Comparison of ENCODE assay signal across 14 cellular contexts in genomic region chr12:9615420-9616135, GRCh38. TPM values are rescaled to one million over a fixed set of nuclear protein-coding genes. Genes with fewer than 3 reads are reported as not detected.
DNase-seq lines count a peak whose midpoint lies in the region; ATAC-seq and TF ChIP-seq lines count a peak whose summit lies in the region.
"Had no signal": no experiment of that assay in that cellular context is flagged by ENCODE, and none has a peak within 500 bp of the region (broad histone marks: within the 10 kb centered on the region; RNA-seq: fewer than 3 reads in every experiment).

No MANE protein-coding gene starts in this region.

- peak overlapping the region; percentile 67 for H3K4me3 ChIP-seq in Loucy (ENCODE audit: low read length, poor library complexity, severe bottlenecking)
- peak overlapping the region; percentile 13 for H3K4me3 ChIP-seq in thymus (ENCODE audit: low read length)

- TF ChIP-seq CTCF in Loucy (conservative IDR thresholded peaks at IDR 0.05; ENCODE audit: low read length): no peak

- peak overlapping the region; percentile 65 for H3K27ac Mint-ChIP-seq in activated naive CD4-positive, alpha-beta T cell treated with anti-CD3 and anti-CD28 coated beads for 36 hours
- H3K27ac Mint-ChIP-seq in activated naive CD8-positive, alpha-beta T cell treated with anti-CD3 and anti-CD28 coated beads for 36 hours: peak overlapping the region; percentile 65
- H3K27ac Mint-ChIP-seq: endodermal cell had no signal

- H3K4me1 ChIP-seq in Loucy (ENCODE audit: insufficient read depth, low read length, poor library complexity, severe bottlenecking) (peaks cover 32% of the 10 kb centered on the region), thymus (ENCODE audit: control insufficient read depth, insufficient read depth, low read length) (peaks cover 6% of the 10 kb centered on the region)

- peak overlapping the region; percentile 36; the same call in 1 of the 2 replicates for H2AFZ ChIP-seq in Loucy (ENCODE audit: low read length)

- H3F3A ChIP-seq in Loucy (ENCODE audit: low read depth): peaks cover 7% of the 10 kb centered on the region; the same call in 1 of the 2 replicates

- peak overlapping the region; percentile 59 for H3K9ac ChIP-seq in Loucy (ENCODE audit: low read depth, low read length, poor library complexity, severe bottlenecking)

- H3K27me3 Mint-ChIP-seq in activated naive CD4-positive, alpha-beta T cell treated with anti-CD3 and anti-CD28 coated beads for 36 hours (ENCODE audit: low read depth): no peaks in the 10 kb centered on the region
- no peaks in the 10 kb centered on the region for H3K27me3 Mint-ChIP-seq in activated naive CD8-positive, alpha-beta T cell treated with anti-CD3 and anti-CD28 coated beads for 36 hours

- H4K20me1 ChIP-seq in Loucy (ENCODE audit: insufficient read depth, low read length, poor library complexity, severe bottlenecking): no peaks in the 10 kb centered on the region

- no peaks in the 10 kb centered on the region for H3K36me3 ChIP-seq in Loucy (ENCODE audit: insufficient read depth, low read length)
- H3K36me3 ChIP-seq in thymus (ENCODE audit: control insufficient read depth, insufficient read depth): no peaks in the 10 kb centered on the region

- 1% methylated on average over 5 of the region's 5 CpGs for WGBS in thymus

- peaks cover 1% of the 10 kb centered on the region for H3K9me3 Mint-ChIP-seq in activated naive CD4-positive, alpha-beta T cell treated with anti-CD3 and anti-CD28 coated beads for 36 hours
- H3K9me3 Mint-ChIP-seq in activated naive CD8-positive, alpha-beta T cell treated with anti-CD3 and anti-CD28 coated beads for 36 hours: peaks cover 15% of the 10 kb centered on the region

- H3K27ac ChIP-seq in thymus (ENCODE audit: low read depth): peak overlapping the region; percentile 36
- H3K27ac ChIP-seq: C4-2B had no signal

- peak overlapping the region; percentile 34 for H3K4me3 Mint-ChIP-seq in activated naive CD4-positive, alpha-beta T cell treated with anti-CD3 and anti-CD28 coated beads for 36 hours
- H3K4me3 Mint-ChIP-seq in activated naive CD8-positive, alpha-beta T cell treated with anti-CD3 and anti-CD28 coated beads for 36 hours: no peak overlapping the region
- H3K4me3 Mint-ChIP-seq: endodermal cell had no signal

- DNase-seq in activated naive CD4-positive, alpha-beta T cell treated with anti-CD3 and anti-CD28 coated beads for 36 hours: no peak
- DNase-seq in activated naive CD4-positive, alpha-beta T cell treated with anti-CD3 and anti-CD28 coated beads, Interleukin-2, amount 50 U/mL, for 16 hours: no peak
- no peak for DNase-seq in activated naive CD8-positive, alpha-beta T cell treated with anti-CD3 and anti-CD28 coated beads for 36 hours
- DNase-seq in dermis blood vessel endothelial cell: no peak
- DNase-seq in NCI-H82 treated with DMSO at 0.1 percent for 48 hours (lab: John Stamatoyannopoulos, UW; ENCODE audit: unreplicated experiment): no peak
- DNase-seq: activated gamma-delta T cell treated with Interleukin-2 at 50 U/mL for 16 hours, endodermal cell, Right ventricle myocardium superior had no signal

- no peaks in the 10 kb centered on the region for H3K9me2 ChIP-seq in Loucy (replicated peaks; ENCODE audit: low read depth, low read length)

- intact Hi-C loops in activated naive CD4-positive, alpha-beta T cell treated with anti-CD3 and anti-CD28 coated beads for 36 hours (cut with micrococcal nuclease): loop anchor here (5.0 to 10.0 kb wide), 2 partner anchors 171 to 283 kb away; no protein-coding TSS in a partner anchor

- no peaks in the 10 kb centered on the region for H3K9me3 ChIP-seq in Loucy (ENCODE audit: insufficient read depth, low read depth, low read length)
- H3K9me3 ChIP-seq in thymus (ENCODE audit: control insufficient read depth): no peaks in the 10 kb centered on the region

- peak overlapping the region; percentile 80 for H3K4me2 ChIP-seq in Loucy (ENCODE audit: low read depth, low read length, poor library complexity, severe bottlenecking)

- peaks cover 4% of the 10 kb centered on the region for H3K36me3 Mint-ChIP-seq in activated naive CD4-positive, alpha-beta T cell treated with anti-CD3 and anti-CD28 coated beads for 36 hours (ENCODE audit: low read depth)
- H3K36me3 Mint-ChIP-seq in activated naive CD8-positive, alpha-beta T cell treated with anti-CD3 and anti-CD28 coated beads for 36 hours: peaks cover 9% of the 10 kb centered on the region

- no peak for ATAC-seq in GM21447 (IDR thresholded peaks at IDR 0.05; ENCODE audit: unreplicated experiment)

- H3K27me3 ChIP-seq in Loucy (ENCODE audit: insufficient read depth, low read length, poor library complexity, severe bottlenecking): no peaks in the 10 kb centered on the region
- H3K27me3 ChIP-seq in thymus (ENCODE audit: control insufficient read depth, insufficient read depth): no peaks in the 10 kb centered on the region

- CTCF ChIA-PET in activated naive CD4-positive, alpha-beta T cell treated with anti-CD3 and anti-CD28 coated beads for 36 hours (lab: Charles Lee): interaction anchor here (0.7 to 1.2 kb wide), 2 partner anchors 15 to 166 kb away, joined by 3 read pairs; no protein-coding TSS in a partner anchor

- H3K79me2 ChIP-seq in Loucy (ENCODE audit: insufficient read depth, low read length): no peaks in the 10 kb centered on the region

- H3K4me1 Mint-ChIP-seq in activated naive CD4-positive, alpha-beta T cell treated with anti-CD3 and anti-CD28 coated beads for 36 hours (ENCODE audit: low read depth): peaks cover 54% of the 10 kb centered on the region
- H3K4me1 Mint-ChIP-seq in activated naive CD8-positive, alpha-beta T cell treated with anti-CD3 and anti-CD28 coated beads for 36 hours: peaks cover 23% of the 10 kb centered on the region
- H3K4me1 Mint-ChIP-seq: endodermal cell had no signal

RNA-seq across cellular contexts. Expression of gene KLRB1, which starts 7.9 kb away (rescaled TPM):
- total RNA-seq in activated naive CD4-positive, alpha-beta T cell treated with anti-CD3 and anti-CD28 coated beads for 36 hours: under 1 TPM in 1 of 2 experiments, not detected in 1; 0.25 TPM
- total RNA-seq in activated naive CD8-positive, alpha-beta T cell treated with anti-CD3 and anti-CD28 coated beads for 36 hours: not detected
- 7.9 TPM for polyA plus RNA-seq in thymus
- not detected in 2 replicates for total RNA-seq in dermis blood vessel endothelial cell
- total RNA-seq: endodermal cell, M059J, osteoblast, Right ventricle myocardium superior had no signal

RNA-seq across cellular contexts. Expression of gene CLEC2D, which starts 53.9 kb away (rescaled TPM):
- total RNA-seq in activated naive CD4-positive, alpha-beta T cell treated with anti-CD3 and anti-CD28 coated beads for 36 hours: 100 to 1,000 TPM; 176 to 184 TPM
- total RNA-seq in activated naive CD8-positive, alpha-beta T cell treated with anti-CD3 and anti-CD28 coated beads for 36 hours: 100 to 1,000 TPM; 270 to 290 TPM
- polyA plus RNA-seq in thymus: 93.0 TPM
- total RNA-seq in dermis blood vessel endothelial cell: 1.2 and 2.4 TPM in 2 replicates

Comparison
In these comparisons a context has a peak if more than half of its experiments do, and no peak if none do; other contexts are left out.
1. RNA of gene CLEC2D, which starts 53.9 kb away (total RNA-seq): 270 to 290 TPM in activated naive CD8-positive, alpha-beta T cell treated with anti-CD3 and anti-CD28 coated beads for 36 hours and 176 to 184 TPM in activated naive CD4-positive, alpha-beta T cell treated with anti-CD3 and anti-CD28 coated beads for 36 hours; 1.2 to 2.4 TPM in dermis blood vessel endothelial cell; every median in the first group is over 10 times any median in the second.